Comparison of ENCODE assay signal across 10 cellular contexts in the genomic region with DNA sequence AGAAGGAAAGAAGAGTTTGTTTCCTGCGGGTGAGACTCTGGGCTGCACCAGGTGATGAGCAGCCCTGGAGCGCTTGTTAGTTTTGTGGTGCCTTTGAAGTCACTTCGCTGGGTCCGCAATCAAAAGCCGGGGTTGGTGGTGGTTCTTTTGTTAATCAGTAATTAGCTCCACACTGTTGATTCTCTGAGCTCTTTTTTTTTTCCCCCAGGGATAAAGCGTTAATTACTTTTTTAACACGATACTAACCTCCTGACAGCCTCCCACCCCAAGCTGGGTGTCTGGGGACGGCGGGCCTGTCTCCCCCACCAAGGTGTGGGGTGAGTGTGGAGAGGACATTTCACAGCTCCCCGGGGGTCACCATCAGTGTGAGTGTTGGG. TPM values are rescaled to one million over a fixed set of nuclear protein-coding genes. Genes with fewer than 3 reads are reported as not detected.
DNase-seq lines count a peak whose midpoint lies in the region; ATAC-seq and TF ChIP-seq lines count a peak whose summit lies in the region.
"Had no signal": no experiment of that assay in that cellular context is flagged by ENCODE, and none has a peak within 500 bp of the region (broad histone marks: within the 10 kb centered on the region; RNA-seq: fewer than 3 reads in every experiment).

No MANE protein-coding gene starts in this region.

- TF ChIP-seq CTCF in natural killer cell (IDR thresholded peaks at IDR 0.05) (no peak), endothelial cell (IDR thresholded peaks at IDR 0.05; ENCODE audit: unreplicated experiment) (no peak)

- no peak overlapping the region for H3K4me3 Mint-ChIP-seq in natural killer cell treated with Interleukin-12 subunit alpha and Interleukin-12 subunit beta and Interleukin-15 and Interleukin-18, amount 100 ng/mL, for 72 hours
- H3K4me3 Mint-ChIP-seq in natural killer cell (no peak overlapping the region), endothelial cell (ENCODE audit: unreplicated experiment) (peak overlapping the region; percentile 65)
- peak overlapping the region; percentile 62 for H3K4me3 Mint-ChIP-seq in activated CD8-positive, alpha-beta T cell treated with anti-CD3 and anti-CD28 coated beads, Interleukin-2, amount 10 ng/mL, durations not matched to agents 7 days and 5 days

- H3K4me1 Mint-ChIP-seq in natural killer cell treated with Interleukin-12 subunit alpha and Interleukin-12 subunit beta and Interleukin-15 and Interleukin-18, amount 100 ng/mL, for 72 hours (ENCODE audit: low read depth in 2 of 2), result peaks cover 30 to 38% of the 10 kb centered on the region in 2 donors
- H3K4me1 Mint-ChIP-seq in natural killer cell (peaks cover 33 to 49% of the 10 kb centered on the region in 2 donors), endothelial cell (ENCODE audit: unreplicated experiment) (peaks cover 13% of the 10 kb centered on the region)
- peaks cover 63% of the 10 kb centered on the region for H3K4me1 Mint-ChIP-seq in activated CD8-positive, alpha-beta T cell treated with anti-CD3 and anti-CD28 coated beads, Interleukin-2, amount 10 ng/mL, durations not matched to agents 7 days and 5 days (ENCODE audit: low read depth)

- no peak overlapping the region for H3K27ac ChIP-seq in aorta (ENCODE audit: low read depth in 1 of 2, low read length in 2 of 2)
- H3K27ac ChIP-seq: SJCRH30 had no signal

- peak; percentile 6 for DNase-seq in natural killer cell treated with Interleukin-12 subunit alpha and Interleukin-12 subunit beta and Interleukin-15 and Interleukin-18, amount 100 ng/mL, for 72 hours (ENCODE audit: low spot score)
- DNase-seq in natural killer cell, result no peak
- peak; percentile 63 for DNase-seq in activated CD8-positive, alpha-beta T cell treated with anti-CD3 and anti-CD28 coated beads, Interleukin-2, amount 10 ng/mL, durations not matched to agents 7 days and 5 days
- no peak for DNase-seq in endothelial cell (ENCODE audit: low spot score)
- peak; percentile 4 to 17 for DNase-seq in aorta
- no peak for DNase-seq in SHP77 treated with DMSO at 0.1 percent for 48 hours (lab: John Stamatoyannopoulos, UW)
- no peak for DNase-seq in glomerular visceral epithelial cell (ENCODE audit: extremely low spot score)
- no peak for DNase-seq in NCI-H187 treated with DMSO at 0.1 percent for 48 hours (lab: John Stamatoyannopoulos, UW)
- DNase-seq: SJCRH30 had no signal

- POLR2A ChIA-PET in activated CD8-positive, alpha-beta T cell treated with anti-CD3 and anti-CD28 coated beads, Interleukin-2, amount 10 ng/mL, durations not matched to agents 7 days and 5 days (lab: Charles Lee), result interaction anchor here (0.7 to 1.2 kb wide), 3 partner anchors 17 to 90 kb away, joined by 3 to 4 read pairs (median 3); no protein-coding TSS in a partner anchor

- 89 to 90% methylated on average over 10 of the region's 10 CpGs for WGBS in aorta, 2 donors

- no peaks in the 10 kb centered on the region for H3K4me1 ChIP-seq in aorta (ENCODE audit: control insufficient read depth in 1 of 2, insufficient read depth in 2 of 2, low read length in 2 of 2)
- H3K4me1 ChIP-seq: SJCRH30 had no signal

- ATAC-seq in natural killer cell treated with Interleukin-12 subunit alpha and Interleukin-12 subunit beta and Interleukin-15 and Interleukin-18, amount 100 ng/mL, for 72 hours, result no peak
- ATAC-seq in natural killer cell (no peak), aorta (ENCODE audit: low FRiP score) (no peak)
- peak; percentile 45 for ATAC-seq in activated CD8-positive, alpha-beta T cell treated with anti-CD3 and anti-CD28 coated beads, Interleukin-2, amount 10 ng/mL, durations not matched to agents 7 days and 5 days

- no peaks in the 10 kb centered on the region for H3K36me3 Mint-ChIP-seq in natural killer cell treated with Interleukin-12 subunit alpha and Interleukin-12 subunit beta and Interleukin-15 and Interleukin-18, amount 100 ng/mL, for 72 hours
- no peaks in the 10 kb centered on the region for H3K36me3 Mint-ChIP-seq in natural killer cell
- peaks cover 24% of the 10 kb centered on the region for H3K36me3 Mint-ChIP-seq in activated CD8-positive, alpha-beta T cell treated with anti-CD3 and anti-CD28 coated beads, Interleukin-2, amount 10 ng/mL, durations not matched to agents 7 days and 5 days (ENCODE audit: low read depth)
- peaks cover 4% of the 10 kb centered on the region for H3K36me3 Mint-ChIP-seq in endothelial cell (ENCODE audit: low read depth, unreplicated experiment)

- peaks cover 11 to 27% of the 10 kb centered on the region in 2 donors for H3K27me3 Mint-ChIP-seq in natural killer cell treated with Interleukin-12 subunit alpha and Interleukin-12 subunit beta and Interleukin-15 and Interleukin-18, amount 100 ng/mL, for 72 hours
- H3K27me3 Mint-ChIP-seq in natural killer cell (ENCODE audit: low read depth in 2 of 2) (peaks cover 18 to 25% of the 10 kb centered on the region in 2 donors), endothelial cell (ENCODE audit: unreplicated experiment) (peaks cover 7% of the 10 kb centered on the region)
- H3K27me3 Mint-ChIP-seq in activated CD8-positive, alpha-beta T cell treated with anti-CD3 and anti-CD28 coated beads, Interleukin-2, amount 10 ng/mL, durations not matched to agents 7 days and 5 days (ENCODE audit: low read depth), result peaks cover 2% of the 10 kb centered on the region

- H3K9me3 ChIP-seq in aorta (ENCODE audit: control insufficient read depth, low read length), result no peaks in the 10 kb centered on the region
- H3K9me3 ChIP-seq: SJCRH30 had no signal

- peak overlapping the region in 1 of 2 donors; percentile 60 for H3K27ac Mint-ChIP-seq in natural killer cell treated with Interleukin-12 subunit alpha and Interleukin-12 subunit beta and Interleukin-15 and Interleukin-18, amount 100 ng/mL, for 72 hours
- H3K27ac Mint-ChIP-seq in natural killer cell, result no peak overlapping the region
- H3K27ac Mint-ChIP-seq in activated CD8-positive, alpha-beta T cell treated with anti-CD3 and anti-CD28 coated beads, Interleukin-2, amount 10 ng/mL, durations not matched to agents 7 days and 5 days, result peak overlapping the region; percentile 87
- H3K27ac Mint-ChIP-seq in endothelial cell (ENCODE audit: unreplicated experiment), result no peak overlapping the region

- H3K4me3 ChIP-seq in aorta (ENCODE audit: low read length in 2 of 2), result no peak overlapping the region
- H3K4me3 ChIP-seq: SJCRH30 had no signal

- CTCF ChIA-PET in activated CD8-positive, alpha-beta T cell treated with anti-CD3 and anti-CD28 coated beads, Interleukin-2, amount 10 ng/mL, durations not matched to agents 7 days and 5 days (lab: Charles Lee), result interaction anchor here (0.9 to 3.2 kb wide), 9 partner anchors 12 to 110 kb away, joined by 3 to 21 read pairs (median 5); no protein-coding TSS in a partner anchor

- H3K27me3 ChIP-seq in aorta (ENCODE audit: control insufficient read depth in 1 of 2, insufficient read depth in 2 of 2, low read length in 1 of 2), result no peaks in the 10 kb centered on the region
- H3K27me3 ChIP-seq: SJCRH30 had no signal

- H3K36me3 ChIP-seq in aorta (ENCODE audit: control insufficient read depth in 1 of 2, insufficient read depth in 2 of 2, low read length in 1 of 2), result no peaks in the 10 kb centered on the region
- H3K36me3 ChIP-seq: SJCRH30 had no signal

- intact Hi-C loops in natural killer cell (cut with micrococcal nuclease), result no loop called here
- intact Hi-C loops in aorta (cut with DNase I), result no loop called here

- no peaks in the 10 kb centered on the region for H3K9me3 Mint-ChIP-seq in natural killer cell treated with Interleukin-12 subunit alpha and Interleukin-12 subunit beta and Interleukin-15 and Interleukin-18, amount 100 ng/mL, for 72 hours
- H3K9me3 Mint-ChIP-seq in natural killer cell, result no peaks in the 10 kb centered on the region
- H3K9me3 Mint-ChIP-seq in activated CD8-positive, alpha-beta T cell treated with anti-CD3 and anti-CD28 coated beads, Interleukin-2, amount 10 ng/mL, durations not matched to agents 7 days and 5 days (ENCODE audit: insufficient read depth), result no peaks in the 10 kb centered on the region
- no peaks in the 10 kb centered on the region for H3K9me3 Mint-ChIP-seq in endothelial cell (ENCODE audit: unreplicated experiment)
- H3K9me3 Mint-ChIP-seq: neural crest cell had no signal

RNA-seq across cellular contexts. Expression of a gene that starts 56.6 kb away (rescaled TPM):
- 100 to 1,000 TPM in 1 of 2 donors, 10 to 100 TPM in 1; 66.8 to 115 TPM for total RNA-seq in natural killer cell treated with Interleukin-12 subunit alpha and Interleukin-12 subunit beta and Interleukin-15 and Interleukin-18, amount 100 ng/mL, for 72 hours
- total RNA-seq in natural killer cell (10 to 100 TPM; 39.5 to 45.7 (median 42.3) TPM), endothelial cell (ENCODE audit: unreplicated experiment) (22.6 TPM), aorta (10 to 100 TPM; 36.0 to 45.5 TPM)
- 10 to 100 TPM; 70.4 to 72.5 TPM for total RNA-seq in activated CD8-positive, alpha-beta T cell treated with anti-CD3 and anti-CD28 coated beads, Interleukin-2, amount 10 ng/mL, durations not matched to agents 7 days and 5 days
- 10 to 100 TPM in 1 of 2 donors, 1 to 10 TPM in 1; 8.3 to 11.4 TPM for polyA plus RNA-seq in aorta

Comparison
In these comparisons a context has a peak if more than half of its experiments do, and no peak if none do; other contexts are left out.
1. DNase-seq: peak in natural killer cell treated with Interleukin-12 subunit alpha and Interleukin-12 subunit beta and Interleukin-15 and Interleukin-18, amount 100 ng/mL, for 72 hours (single experiment), activated CD8-positive, alpha-beta T cell treated with anti-CD3 and anti-CD28 coated beads, Interleukin-2, amount 10 ng/mL, durations not matched to agents 7 days and 5 days (single experiment) and aorta (2 of 2); none in natural killer cell (single experiment), endothelial cell (single experiment), SHP77 treated with DMSO at 0.1 percent for 48 hours (single experiment), glomerular visceral epithelial cell (single experiment) and NCI-H187 treated with DMSO at 0.1 percent for 48 hours (single experiment).
2. H3K4me3 Mint-ChIP-seq: peak in activated CD8-positive, alpha-beta T cell treated with anti-CD3 and anti-CD28 coated beads, Interleukin-2, amount 10 ng/mL, durations not matched to agents 7 days and 5 days (single experiment) and endothelial cell (single experiment); none in natural killer cell treated with Interleukin-12 subunit alpha and Interleukin-12 subunit beta and Interleukin-15 and Interleukin-18, amount 100 ng/mL, for 72 hours (single experiment) and natural killer cell (single experiment).